Comparison of ENCODE assay signal across 2 cellular contexts in the genomic region with DNA sequence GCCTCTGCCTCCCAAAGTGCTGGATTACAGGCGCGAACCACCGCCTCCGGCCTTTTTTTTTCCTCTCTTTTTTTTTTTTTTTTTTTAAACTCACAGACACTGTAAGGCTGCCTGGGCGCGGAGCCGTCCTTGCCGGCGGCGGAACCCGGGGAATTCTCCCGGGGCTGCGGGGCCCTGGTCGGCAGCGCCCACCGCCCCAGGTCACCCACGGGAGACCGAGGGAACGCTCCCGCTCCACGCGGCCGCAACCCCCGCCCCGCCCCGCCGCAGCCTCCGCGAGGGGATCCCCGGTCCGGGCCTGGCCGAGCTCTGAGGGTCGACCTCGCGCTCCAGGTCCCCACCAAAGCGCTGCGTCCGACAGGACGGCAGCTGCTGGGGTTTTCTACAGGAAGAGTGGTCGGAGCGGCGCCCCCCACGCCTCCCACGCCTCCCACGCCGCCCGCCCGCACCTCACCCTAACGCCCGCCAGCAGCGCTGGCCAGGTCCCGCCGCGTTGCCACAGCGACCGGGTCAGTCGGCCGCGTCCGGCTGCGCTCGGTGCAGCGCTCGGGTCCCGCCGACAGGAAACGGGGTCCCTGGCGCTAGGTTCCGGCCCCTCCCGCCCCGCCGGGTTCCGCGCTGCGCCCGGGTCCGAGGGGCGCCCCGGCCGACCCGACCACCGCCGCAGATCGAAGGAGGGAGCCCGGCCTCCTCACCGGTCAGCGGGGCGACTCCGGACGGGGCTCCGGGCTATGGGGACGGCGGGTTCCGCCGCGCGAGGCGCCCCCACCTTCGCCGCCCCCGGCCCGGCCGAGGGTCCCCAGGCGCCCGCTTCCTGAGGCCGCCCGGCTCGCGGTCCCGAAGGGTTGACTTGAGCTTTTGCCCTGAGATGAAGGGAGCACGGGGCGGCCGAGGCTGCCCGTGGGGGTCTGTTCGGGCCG.
TF ChIP-seq lines count a peak whose summit lies in the region.

TSS of gene CCDC57 (minus strand) at position 512 of the 920 bp plus-strand sequence. CDS start 10,898 bp downstream, outside the sequence.

TF ChIP-seq in HEK293, 187 proteins besides CTCF, POLR2A, EP300 and RAD21 (continued from another document and continues in another):
- no peak for TF ChIP-seq PRDM10 (tag by site-specific recombination; IDR thresholded peaks at IDR 0.05)
- no peak for TF ChIP-seq PRDM6 (tag by site-specific recombination; IDR thresholded peaks at IDR 0.05)
- TF ChIP-seq, protein P1, sequence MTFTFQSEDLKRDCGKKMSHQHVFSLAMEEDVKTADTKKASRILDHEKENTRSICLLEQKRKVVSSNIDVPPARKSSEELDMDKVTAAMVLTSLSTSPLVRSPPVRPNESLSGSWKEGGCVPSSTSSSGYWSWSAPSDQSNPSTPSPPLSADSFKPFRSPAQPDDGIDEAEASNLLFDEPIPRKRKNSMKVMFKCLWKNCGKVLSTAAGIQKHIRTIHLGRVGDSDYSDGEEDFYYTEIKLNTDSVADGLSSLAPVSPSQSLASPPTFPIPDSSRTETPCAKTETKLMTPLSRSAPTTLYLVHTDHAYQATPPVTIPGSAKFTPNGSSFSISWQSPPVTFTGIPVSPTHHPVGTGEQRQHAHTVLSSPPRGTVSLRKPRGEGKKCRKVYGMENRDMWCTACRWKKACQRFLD (tag by site-specific recombination; IDR thresholded peaks at IDR 0.05) = no peak
- no peak for TF ChIP-seq ZNF114 (tag by site-specific recombination; IDR thresholded peaks at IDR 0.05)
- peak; percentile 47; the same call in 1 of the 2 replicates for TF ChIP-seq ZBTB20 (tag by site-specific recombination; IDR thresholded peaks at IDR 0.05)
- no peak for TF ChIP-seq ZNF488 (tag by site-specific recombination; IDR thresholded peaks at IDR 0.05)
- peak; percentile 95 for TF ChIP-seq ZNF362 (tag by site-specific recombination; IDR thresholded peaks at IDR 0.05)
- no peak for TF ChIP-seq GLIS1 (tag by site-specific recombination; IDR thresholded peaks at IDR 0.05)
- TF ChIP-seq ZNF830 (tag by site-specific recombination; IDR thresholded peaks at IDR 0.05; ENCODE audit: low read depth) = no peak
- no peak for TF ChIP-seq ZNF223 (tag by site-specific recombination; IDR thresholded peaks at IDR 0.05)
- no peak for TF ChIP-seq ZNF266 (tag by site-specific recombination; IDR thresholded peaks at IDR 0.05; ENCODE audit: low read depth)
- no peak for TF ChIP-seq ZNF670 (tag by site-specific recombination; IDR thresholded peaks at IDR 0.05; ENCODE audit: low read depth)
- TF ChIP-seq EGR2 (tag by site-specific recombination; IDR thresholded peaks at IDR 0.05; ENCODE audit: low read depth) = peak; percentile 86

TF ChIP-seq in WTC11, 78 proteins besides CTCF, POLR2A, EP300 and RAD21 (continued from another document):
- TF ChIP-seq, protein P2, sequence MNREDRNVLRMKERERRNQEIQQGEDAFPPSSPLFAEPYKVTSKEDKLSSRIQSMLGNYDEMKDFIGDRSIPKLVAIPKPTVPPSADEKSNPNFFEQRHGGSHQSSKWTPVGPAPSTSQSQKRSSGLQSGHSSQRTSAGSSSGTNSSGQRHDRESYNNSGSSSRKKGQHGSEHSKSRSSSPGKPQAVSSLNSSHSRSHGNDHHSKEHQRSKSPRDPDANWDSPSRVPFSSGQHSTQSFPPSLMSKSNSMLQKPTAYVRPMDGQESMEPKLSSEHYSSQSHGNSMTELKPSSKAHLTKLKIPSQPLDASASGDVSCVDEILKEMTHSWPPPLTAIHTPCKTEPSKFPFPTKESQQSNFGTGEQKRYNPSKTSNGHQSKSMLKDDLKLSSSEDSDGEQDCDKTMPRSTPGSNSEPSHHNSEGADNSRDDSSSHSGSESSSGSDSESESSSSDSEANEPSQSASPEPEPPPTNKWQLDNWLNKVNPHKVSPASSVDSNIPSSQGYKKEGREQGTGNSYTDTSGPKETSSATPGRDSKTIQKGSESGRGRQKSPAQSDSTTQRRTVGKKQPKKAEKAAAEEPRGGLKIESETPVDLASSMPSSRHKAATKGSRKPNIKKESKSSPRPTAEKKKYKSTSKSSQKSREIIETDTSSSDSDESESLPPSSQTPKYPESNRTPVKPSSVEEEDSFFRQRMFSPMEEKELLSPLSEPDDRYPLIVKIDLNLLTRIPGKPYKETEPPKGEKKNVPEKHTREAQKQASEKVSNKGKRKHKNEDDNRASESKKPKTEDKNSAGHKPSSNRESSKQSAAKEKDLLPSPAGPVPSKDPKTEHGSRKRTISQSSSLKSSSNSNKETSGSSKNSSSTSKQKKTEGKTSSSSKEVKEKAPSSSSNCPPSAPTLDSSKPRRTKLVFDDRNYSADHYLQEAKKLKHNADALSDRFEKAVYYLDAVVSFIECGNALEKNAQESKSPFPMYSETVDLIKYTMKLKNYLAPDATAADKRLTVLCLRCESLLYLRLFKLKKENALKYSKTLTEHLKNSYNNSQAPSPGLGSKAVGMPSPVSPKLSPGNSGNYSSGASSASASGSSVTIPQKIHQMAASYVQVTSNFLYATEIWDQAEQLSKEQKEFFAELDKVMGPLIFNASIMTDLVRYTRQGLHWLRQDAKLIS (CRISPR knock-in tag; IDR thresholded peaks at IDR 0.05; ENCODE audit: borderline replicate concordance) = no peak
- TF ChIP-seq TEAD4 (CRISPR knock-in tag; IDR thresholded peaks at IDR 0.05) (peak; percentile 40; the same call in 1 of the 2 replicates), E2F1 (CRISPR knock-in tag; IDR thresholded peaks at IDR 0.05) (no peak), TP53 (CRISPR knock-in tag; IDR thresholded peaks at IDR 0.05) (no peak; the same call in 1 of the 2 replicates), NFYB (CRISPR knock-in tag; conservative IDR thresholded peaks at IDR 0.05; ENCODE audit: low read depth) (no peak), ATF6 (CRISPR knock-in tag; IDR thresholded peaks at IDR 0.05) (no peak)
- TF ChIP-seq, protein P3, sequence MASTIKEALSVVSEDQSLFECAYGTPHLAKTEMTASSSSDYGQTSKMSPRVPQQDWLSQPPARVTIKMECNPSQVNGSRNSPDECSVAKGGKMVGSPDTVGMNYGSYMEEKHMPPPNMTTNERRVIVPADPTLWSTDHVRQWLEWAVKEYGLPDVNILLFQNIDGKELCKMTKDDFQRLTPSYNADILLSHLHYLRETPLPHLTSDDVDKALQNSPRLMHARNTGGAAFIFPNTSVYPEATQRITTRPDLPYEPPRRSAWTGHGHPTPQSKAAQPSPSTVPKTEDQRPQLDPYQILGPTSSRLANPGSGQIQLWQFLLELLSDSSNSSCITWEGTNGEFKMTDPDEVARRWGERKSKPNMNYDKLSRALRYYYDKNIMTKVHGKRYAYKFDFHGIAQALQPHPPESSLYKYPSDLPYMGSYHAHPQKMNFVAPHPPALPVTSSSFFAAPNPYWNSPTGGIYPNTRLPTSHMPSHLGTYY (CRISPR knock-in tag; IDR thresholded peaks at IDR 0.05) = no peak
- TF ChIP-seq, protein P4, sequence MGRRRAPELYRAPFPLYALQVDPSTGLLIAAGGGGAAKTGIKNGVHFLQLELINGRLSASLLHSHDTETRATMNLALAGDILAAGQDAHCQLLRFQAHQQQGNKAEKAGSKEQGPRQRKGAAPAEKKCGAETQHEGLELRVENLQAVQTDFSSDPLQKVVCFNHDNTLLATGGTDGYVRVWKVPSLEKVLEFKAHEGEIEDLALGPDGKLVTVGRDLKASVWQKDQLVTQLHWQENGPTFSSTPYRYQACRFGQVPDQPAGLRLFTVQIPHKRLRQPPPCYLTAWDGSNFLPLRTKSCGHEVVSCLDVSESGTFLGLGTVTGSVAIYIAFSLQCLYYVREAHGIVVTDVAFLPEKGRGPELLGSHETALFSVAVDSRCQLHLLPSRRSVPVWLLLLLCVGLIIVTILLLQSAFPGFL (CRISPR knock-in tag; IDR thresholded peaks at IDR 0.05; ENCODE audit: borderline replicate concordance) = no peak
